Comparison of ENCODE assay signal across 1 cellular context in the genomic region with DNA sequence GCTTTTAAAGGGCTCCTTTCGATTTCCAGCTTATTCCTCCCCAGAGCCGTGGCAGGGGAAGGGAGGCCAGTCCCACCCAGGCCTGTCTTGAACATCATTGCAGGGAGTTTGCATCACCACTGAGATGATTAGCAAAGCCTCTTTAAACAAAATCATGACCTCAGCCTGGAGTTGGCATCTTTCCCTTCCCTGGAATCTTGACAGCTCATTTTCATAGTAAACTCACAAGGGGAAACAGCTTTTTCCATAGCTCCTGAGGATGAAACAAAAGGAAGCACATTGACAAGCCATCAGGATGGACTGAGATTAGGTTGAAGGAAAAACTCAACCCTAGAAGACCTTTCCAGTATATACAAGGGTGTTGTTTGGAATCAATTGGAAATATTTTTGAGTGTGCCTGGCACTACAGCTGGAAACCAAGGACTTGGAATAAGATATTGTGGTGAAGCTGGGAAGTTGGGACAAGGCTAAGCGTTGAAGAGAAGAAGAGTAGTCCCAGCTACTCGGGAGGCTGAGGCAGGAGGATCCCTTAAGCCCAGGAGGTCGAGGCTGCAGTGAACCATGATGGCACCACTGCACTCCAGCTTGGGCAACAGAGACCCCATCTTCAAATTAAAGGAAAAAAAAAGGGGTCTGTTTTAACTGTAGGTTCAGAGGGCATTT.
TF ChIP-seq lines count a peak whose summit lies in the region.

No MANE protein-coding gene starts in this region.

TF ChIP-seq in K562, 482 proteins besides CTCF, POLR2A, EP300 and RAD21:
- TF ChIP-seq ZNF175 (CRISPR knock-in tag; IDR thresholded peaks at IDR 0.05; ENCODE audit: low read depth) (peak; percentile 58; the same call in 1 of the 2 replicates), ATF7 (IDR thresholded peaks at IDR 0.05) (peak; percentile 69), NBN (IDR thresholded peaks at IDR 0.05; ENCODE audit: low read depth) (no peak), CEBPG (CRISPR knock-in tag; IDR thresholded peaks at IDR 0.05) (no peak), CEBPG (tag; conservative IDR thresholded peaks at IDR 0.05 in 1 of 2, IDR thresholded peaks at IDR 0.05 in 1 of 2) (peak; percentile 84 to 94), JUND (IDR thresholded peaks at IDR 0.05; ENCODE audit: borderline replicate concordance, low read depth, low read length) (peak; percentile 49; the same call in 1 of the 2 replicates), JUND (tag; IDR thresholded peaks at IDR 0.05; ENCODE audit: borderline replicate concordance, low read depth, low read length) (no peak), ZNF24 (IDR thresholded peaks at IDR 0.05) (no peak), ZNF668 (CRISPR knock-in tag; IDR thresholded peaks at IDR 0.05) (no peak), CTBP1 (IDR thresholded peaks at IDR 0.05; ENCODE audit: borderline replicate concordance) (peak; percentile 27; the same call in 1 of the 2 replicates), ZNF584 (CRISPR knock-in tag; IDR thresholded peaks at IDR 0.05; ENCODE audit: low read depth) (peak; percentile 43; the same call in 1 of the 2 replicates), HNRNPH1 (optimal IDR thresholded peaks at IDR 0.05; ENCODE audit: low read depth, low read length) (no peak), BACH1 (tag; IDR thresholded peaks at IDR 0.05) (peak; percentile 46; the same call in 1 of the 2 replicates), OTX1 (CRISPR knock-in tag; IDR thresholded peaks at IDR 0.05) (no peak), YBX1 (IDR thresholded peaks at IDR 0.05) (no peak), JUN (IDR thresholded peaks at IDR 0.05; ENCODE audit: borderline replicate concordance, low read depth, low read length) (peak; percentile 56; the same call in 1 of the 2 replicates), JUN (CRISPR knock-in tag; IDR thresholded peaks at IDR 0.05; ENCODE audit: borderline replicate concordance) (no peak)
- TF ChIP-seq, protein P1, sequence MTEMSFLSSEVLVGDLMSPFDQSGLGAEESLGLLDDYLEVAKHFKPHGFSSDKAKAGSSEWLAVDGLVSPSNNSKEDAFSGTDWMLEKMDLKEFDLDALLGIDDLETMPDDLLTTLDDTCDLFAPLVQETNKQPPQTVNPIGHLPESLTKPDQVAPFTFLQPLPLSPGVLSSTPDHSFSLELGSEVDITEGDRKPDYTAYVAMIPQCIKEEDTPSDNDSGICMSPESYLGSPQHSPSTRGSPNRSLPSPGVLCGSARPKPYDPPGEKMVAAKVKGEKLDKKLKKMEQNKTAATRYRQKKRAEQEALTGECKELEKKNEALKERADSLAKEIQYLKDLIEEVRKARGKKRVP (CRISPR knock-in tag; IDR thresholded peaks at IDR 0.05), result peak; percentile 69
- TF ChIP-seq, protein P2, sequence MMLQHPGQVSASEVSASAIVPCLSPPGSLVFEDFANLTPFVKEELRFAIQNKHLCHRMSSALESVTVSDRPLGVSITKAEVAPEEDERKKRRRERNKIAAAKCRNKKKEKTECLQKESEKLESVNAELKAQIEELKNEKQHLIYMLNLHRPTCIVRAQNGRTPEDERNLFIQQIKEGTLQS (IDR thresholded peaks at IDR 0.05), result peak; percentile 80; the same call in 1 of the 2 replicates
- TF ChIP-seq, protein P2 (CRISPR knock-in tag; conservative IDR thresholded peaks at IDR 0.05), result no peak
